In genomic region chr3:16496008-16496407, GRCh38 we compare ENCODE assay signal across 10 cellular contexts. TPM values are rescaled to one million over a fixed set of nuclear protein-coding genes. Genes with fewer than 3 reads are reported as not detected.
A peak's percentile ranks its signal among the peaks of the same experiment; 100 is the strongest.
DNase-seq lines count a peak whose midpoint lies in the region; ATAC-seq, FAIRE-seq and TF ChIP-seq lines count a peak whose summit lies in the region.
"Had no signal": no experiment of that assay in that cellular context is flagged by ENCODE, and none has a peak within 500 bp of the region (broad histone marks: within the 10 kb centered on the region; RNA-seq: fewer than 3 reads in every experiment).

No MANE protein-coding gene starts in this region.

- H3K4me3 ChIP-seq in psoas muscle, result no peak overlapping the region
- H3K4me3 ChIP-seq: cardiac muscle cell had no signal

- ATAC-seq in GM18517 (IDR thresholded peaks at IDR 0.05; ENCODE audit: unreplicated experiment) (peak; percentile 31), GM21423 (IDR thresholded peaks at IDR 0.05; ENCODE audit: unreplicated experiment) (peak; percentile 30), HG03175 (IDR thresholded peaks at IDR 0.05; ENCODE audit: unreplicated experiment) (peak; percentile 23), psoas muscle (no peak)
- ATAC-seq in effector memory CD8-positive, alpha-beta T cell (replicated peaks), result peak; percentile 65

- no peaks in the 10 kb centered on the region for H3K9me3 ChIP-seq in psoas muscle

- peaks cover 26% of the 10 kb centered on the region for H3K36me3 Mint-ChIP-seq in effector memory CD8-positive, alpha-beta T cell (ENCODE audit: insufficient read depth)

- no peak for DNase-seq in effector memory CD8-positive, alpha-beta T cell
- no peak for DNase-seq in SHP77 (lab: John Stamatoyannopoulos, UW)
- DNase-seq in D721Med (ENCODE audit: insufficient read length, low spot score), result no peak
- no peak for DNase-seq in NCI-H510A treated with DMSO at 0.1 percent for 48 hours (lab: John Stamatoyannopoulos, UW)
- DNase-seq in psoas muscle, result no peak
- DNase-seq: H7 had no signal

- no peak for TF ChIP-seq CTCF in D721Med (IDR thresholded peaks at IDR 0.05; ENCODE audit: insufficient read depth, missing control alignments)
- TF ChIP-seq CTCF in psoas muscle (IDR thresholded peaks at IDR 0.05), result no peak

- H3K4me1 Mint-ChIP-seq in effector memory CD8-positive, alpha-beta T cell (ENCODE audit: low read depth in 2 of 2), result peaks cover 57 to 72% of the 10 kb centered on the region in 2 donors

- no peak overlapping the region for H3K27ac ChIP-seq in psoas muscle
- H3K27ac ChIP-seq: cardiac muscle cell had no signal

- intact Hi-C loops in psoas muscle (cut with DNase I), result no loop called here

- H3K4me3 Mint-ChIP-seq in effector memory CD8-positive, alpha-beta T cell, result peak overlapping the region; percentile 22 to 57

- peaks cover 3 to 15% of the 10 kb centered on the region in 2 donors for H3K36me3 ChIP-seq in psoas muscle (ENCODE audit: insufficient read depth in 1 of 2, low read depth in 1 of 2)

- H3K27ac Mint-ChIP-seq in effector memory CD8-positive, alpha-beta T cell, result peak overlapping the region; percentile 37 to 89

- H3K27me3 Mint-ChIP-seq in effector memory CD8-positive, alpha-beta T cell, result no peaks in the 10 kb centered on the region

- no peak for FAIRE-seq in D721Med (lab: Jason Lieb, UNC)

- peaks cover 15% of the 10 kb centered on the region for H3K4me1 ChIP-seq in psoas muscle

- WGBS in psoas muscle, 3 donors, result 95 to 96% (median 96%) methylated on average over 2 of the region's 2 CpGs

- no peaks in the 10 kb centered on the region for H3K27me3 ChIP-seq in psoas muscle (ENCODE audit: insufficient read depth in 3 of 3, low read length in 2 of 3)
- H3K27me3 ChIP-seq: cardiac muscle cell had no signal

- H3K9me3 Mint-ChIP-seq in effector memory CD8-positive, alpha-beta T cell, result no peaks in the 10 kb centered on the region

RNA-seq across cellular contexts. Expression of gene RFTN1, which starts 17.5 kb away (rescaled TPM):
- 10 to 100 TPM; 11.5 to 21.8 (median 16.8) TPM for total RNA-seq in psoas muscle
- 10 to 100 TPM in 2 of 3 donors, 1 to 10 TPM in 1; 9.1 to 33.1 (median 14.9) TPM for polyA plus RNA-seq in psoas muscle

Comparison
In these comparisons a context has a peak if more than half of its experiments do, and no peak if none do; other contexts are left out.
1. ATAC-seq: peak in GM18517 (single experiment), GM21423 (single experiment), HG03175 (single experiment) and effector memory CD8-positive, alpha-beta T cell (single experiment); none in psoas muscle (0 of 4).